ENCODE assay signal across 16 cellular contexts in genomic region chr11:47856186-47856585, GRCh38.
A peak's percentile ranks its signal among the peaks of the same experiment; 100 is the strongest.
DNase-seq lines count a peak whose midpoint lies in the region; ATAC-seq, FAIRE-seq and TF ChIP-seq lines count a peak whose summit lies in the region.
"Had no signal": no experiment of that assay in that cellular context is flagged by ENCODE, and none has a peak within 500 bp of the region (broad histone marks: within the 10 kb centered on the region; RNA-seq: fewer than 3 reads in every experiment).

No MANE protein-coding gene starts in this region.

- ATAC-seq in GM18502 (IDR thresholded peaks at IDR 0.05; ENCODE audit: poor library complexity, unreplicated experiment) = peak; percentile 32
- ATAC-seq: activated T-cell treated with anti-CD3 and anti-CD28 coated beads, Interleukin-2, amount 50 U/mL, for 4 hours; left colon had no signal

- DNase-seq in NCI-H226 (peak; percentile 91), choroid plexus epithelial cell (ENCODE audit: low read depth) (peak; percentile 29), NCI-H146 treated with DMSO at 0.1 percent for 48 hours (lab: John Stamatoyannopoulos, UW; ENCODE audit: unreplicated experiment) (no peak), HTR-8/SVneo (ENCODE audit: insufficient read length, low spot score) (no peak), coronary artery (ENCODE audit: low spot score) (no peak)
- DNase-seq in stimulated activated CD4-positive, alpha-beta T cell treated with anti-CD3 and anti-CD28 coated beads, Interleukin-2, amount 100 ng/mL, for 24 hours = no peak
- DNase-seq: activated CD4-positive, alpha-beta T cell treated with anti-CD3 and anti-CD28 coated beads, Interleukin-2, amount 10 ng/mL, durations not matched to agents 24 days and 14 days; activated T-cell treated with anti-CD3 and anti-CD28 coated beads, Interleukin-2, amount 50 U/mL, for 4 hours; Kasumi-1; left colon; NCI-H187 treated with DMSO at 0.1 percent for 48 hours; stimulated activated naive CD4-positive, alpha-beta T cell had no signal

- no peaks in the 10 kb centered on the region for H3K27me3 ChIP-seq in ACC112 (ENCODE audit: insufficient read depth, low read length)
- H3K27me3 ChIP-seq: BLaER1 treated with 17β-estradiol and CSF1 and Interleukin-3, amounts not matched to agents 10 nM and 100 nM had no signal

- no peak for FAIRE-seq in HTR-8/SVneo (lab: Jason Lieb, UNC)
- FAIRE-seq: RCC 7860 had no signal

- no peaks in the 10 kb centered on the region for H3K79me2 ChIP-seq in ACC112 (ENCODE audit: control insufficient read depth, insufficient read depth, low read length, unreplicated experiment)

- peaks cover 15% of the 10 kb centered on the region for H3K4me1 ChIP-seq in ACC112 (ENCODE audit: control insufficient read depth, insufficient read depth, low read length, unreplicated experiment)

- H3K27ac ChIP-seq in ACC112 (ENCODE audit: low read depth, low read length) (no peak overlapping the region), coronary artery (no peak overlapping the region)

- H3K4me3 ChIP-seq in ACC112 (ENCODE audit: low read depth, low read length) (no peak overlapping the region), choroid plexus epithelial cell (ENCODE audit: low read depth, low read length) (no peak overlapping the region), coronary artery (no peak overlapping the region)
- H3K4me3 ChIP-seq: BLaER1 treated with 17β-estradiol and CSF1 and Interleukin-3, amounts not matched to agents 10 nM and 100 nM had no signal

- no peaks in the 10 kb centered on the region for H3K36me3 ChIP-seq in ACC112 (ENCODE audit: insufficient read depth, low read length)
- H3K36me3 ChIP-seq: BLaER1 treated with 17β-estradiol and CSF1 and Interleukin-3, amounts not matched to agents 10 nM and 100 nM had no signal

- peak overlapping the region; percentile 71 for H2AFZ ChIP-seq in ACC112 (ENCODE audit: low read length, unreplicated experiment)

- no peak for TF ChIP-seq CTCF in choroid plexus epithelial cell (conservative IDR thresholded peaks at IDR 0.05; ENCODE audit: low read depth, low read length)
- no peak for TF ChIP-seq CTCF in coronary artery (IDR thresholded peaks at IDR 0.05)

Comparison
In these comparisons a context has a peak if more than half of its experiments do, and no peak if none do; other contexts are left out.
1. DNase-seq: peak in NCI-H226 (single experiment) and choroid plexus epithelial cell (single experiment); none in NCI-H146 treated with DMSO at 0.1 percent for 48 hours (single experiment), HTR-8/SVneo (single experiment), coronary artery (single experiment) and stimulated activated CD4-positive, alpha-beta T cell treated with anti-CD3 and anti-CD28 coated beads, Interleukin-2, amount 100 ng/mL, for 24 hours (0 of 2).